Comparison of ENCODE assay signal across 1 cellular context in genomic region chr10:69397972-69398371, GRCh38.
TF ChIP-seq lines count a peak whose summit lies in the region.

No MANE protein-coding gene starts in this region.

TF ChIP-seq in GM23338, 12 proteins besides CTCF, POLR2A, EP300 and RAD21:
- TF ChIP-seq ZNF114 (CRISPR knock-in tag; IDR thresholded peaks at IDR 0.05), result no peak
- TF ChIP-seq EZH2 (IDR thresholded peaks at IDR 0.05; ENCODE audit: low read depth, unreplicated experiment), result no peak
- TF ChIP-seq JUNB (IDR thresholded peaks at IDR 0.05; ENCODE audit: unreplicated experiment), result no peak
- no peak for TF ChIP-seq ZNF331 (CRISPR knock-in tag; IDR thresholded peaks at IDR 0.05; ENCODE audit: low read depth)
- TF ChIP-seq, protein P1, sequence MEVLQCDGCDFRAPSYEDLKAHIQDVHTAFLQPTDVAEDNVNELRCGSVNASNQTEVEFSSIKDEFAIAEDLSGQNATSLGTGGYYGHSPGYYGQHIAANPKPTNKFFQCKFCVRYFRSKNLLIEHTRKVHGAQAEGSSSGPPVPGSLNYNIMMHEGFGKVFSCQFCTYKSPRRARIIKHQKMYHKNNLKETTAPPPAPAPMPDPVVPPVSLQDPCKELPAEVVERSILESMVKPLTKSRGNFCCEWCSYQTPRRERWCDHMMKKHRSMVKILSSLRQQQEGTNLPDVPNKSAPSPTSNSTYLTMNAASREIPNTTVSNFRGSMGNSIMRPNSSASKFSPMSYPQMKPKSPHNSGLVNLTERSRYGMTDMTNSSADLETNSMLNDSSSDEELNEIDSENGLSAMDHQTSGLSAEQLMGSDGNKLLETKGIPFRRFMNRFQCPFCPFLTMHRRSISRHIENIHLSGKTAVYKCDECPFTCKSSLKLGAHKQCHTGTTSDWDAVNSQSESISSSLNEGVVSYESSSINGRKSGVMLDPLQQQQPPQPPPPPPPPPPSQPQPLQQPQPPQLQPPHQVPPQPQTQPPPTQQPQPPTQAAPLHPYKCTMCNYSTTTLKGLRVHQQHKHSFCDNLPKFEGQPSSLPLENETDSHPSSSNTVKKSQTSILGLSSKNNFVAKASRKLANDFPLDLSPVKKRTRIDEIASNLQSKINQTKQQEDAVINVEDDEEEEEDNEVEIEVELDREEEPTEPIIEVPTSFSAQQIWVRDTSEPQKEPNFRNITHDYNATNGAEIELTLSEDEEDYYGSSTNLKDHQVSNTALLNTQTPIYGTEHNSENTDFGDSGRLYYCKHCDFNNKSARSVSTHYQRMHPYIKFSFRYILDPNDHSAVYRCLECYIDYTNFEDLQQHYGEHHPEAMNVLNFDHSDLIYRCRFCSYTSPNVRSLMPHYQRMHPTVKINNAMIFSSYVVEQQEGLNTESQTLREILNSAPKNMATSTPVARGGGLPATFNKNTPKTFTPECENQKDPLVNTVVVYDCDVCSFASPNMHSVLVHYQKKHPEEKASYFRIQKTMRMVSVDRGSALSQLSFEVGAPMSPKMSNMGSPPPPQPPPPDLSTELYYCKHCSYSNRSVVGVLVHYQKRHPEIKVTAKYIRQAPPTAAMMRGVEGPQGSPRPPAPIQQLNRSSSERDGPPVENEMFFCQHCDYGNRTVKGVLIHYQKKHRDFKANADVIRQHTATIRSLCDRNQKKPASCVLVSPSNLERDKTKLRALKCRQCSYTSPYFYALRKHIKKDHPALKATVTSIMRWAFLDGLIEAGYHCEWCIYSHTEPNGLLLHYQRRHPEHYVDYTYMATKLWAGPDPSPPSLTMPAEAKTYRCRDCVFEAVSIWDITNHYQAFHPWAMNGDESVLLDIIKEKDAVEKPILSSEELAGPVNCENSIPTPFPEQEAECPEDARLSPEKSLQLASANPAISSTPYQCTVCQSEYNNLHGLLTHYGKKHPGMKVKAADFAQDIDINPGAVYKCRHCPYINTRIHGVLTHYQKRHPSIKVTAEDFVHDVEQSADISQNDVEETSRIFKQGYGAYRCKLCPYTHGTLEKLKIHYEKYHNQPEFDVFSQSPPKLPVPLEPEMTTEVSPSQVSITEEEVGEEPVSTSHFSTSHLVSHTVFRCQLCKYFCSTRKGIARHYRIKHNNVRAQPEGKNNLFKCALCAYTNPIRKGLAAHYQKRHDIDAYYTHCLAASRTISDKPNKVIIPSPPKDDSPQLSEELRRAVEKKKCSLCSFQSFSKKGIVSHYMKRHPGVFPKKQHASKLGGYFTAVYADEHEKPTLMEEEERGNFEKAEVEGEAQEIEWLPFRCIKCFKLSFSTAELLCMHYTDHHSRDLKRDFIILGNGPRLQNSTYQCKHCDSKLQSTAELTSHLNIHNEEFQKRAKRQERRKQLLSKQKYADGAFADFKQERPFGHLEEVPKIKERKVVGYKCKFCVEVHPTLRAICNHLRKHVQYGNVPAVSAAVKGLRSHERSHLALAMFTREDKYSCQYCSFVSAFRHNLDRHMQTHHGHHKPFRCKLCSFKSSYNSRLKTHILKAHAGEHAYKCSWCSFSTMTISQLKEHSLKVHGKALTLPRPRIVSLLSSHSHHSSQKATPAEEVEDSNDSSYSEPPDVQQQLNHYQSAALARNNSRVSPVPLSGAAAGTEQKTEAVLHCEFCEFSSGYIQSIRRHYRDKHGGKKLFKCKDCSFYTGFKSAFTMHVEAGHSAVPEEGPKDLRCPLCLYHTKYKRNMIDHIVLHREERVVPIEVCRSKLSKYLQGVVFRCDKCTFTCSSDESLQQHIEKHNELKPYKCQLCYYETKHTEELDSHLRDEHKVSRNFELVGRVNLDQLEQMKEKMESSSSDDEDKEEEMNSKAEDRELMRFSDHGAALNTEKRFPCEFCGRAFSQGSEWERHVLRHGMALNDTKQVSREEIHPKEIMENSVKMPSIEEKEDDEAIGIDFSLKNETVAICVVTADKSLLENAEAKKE (CRISPR knock-in tag; IDR thresholded peaks at IDR 0.05), result no peak
- TF ChIP-seq EZH2phosphoT487 (IDR thresholded peaks at IDR 0.05; ENCODE audit: unreplicated experiment), result no peak
